ENCODE assay signal across 3 cellular contexts in the genomic region with DNA sequence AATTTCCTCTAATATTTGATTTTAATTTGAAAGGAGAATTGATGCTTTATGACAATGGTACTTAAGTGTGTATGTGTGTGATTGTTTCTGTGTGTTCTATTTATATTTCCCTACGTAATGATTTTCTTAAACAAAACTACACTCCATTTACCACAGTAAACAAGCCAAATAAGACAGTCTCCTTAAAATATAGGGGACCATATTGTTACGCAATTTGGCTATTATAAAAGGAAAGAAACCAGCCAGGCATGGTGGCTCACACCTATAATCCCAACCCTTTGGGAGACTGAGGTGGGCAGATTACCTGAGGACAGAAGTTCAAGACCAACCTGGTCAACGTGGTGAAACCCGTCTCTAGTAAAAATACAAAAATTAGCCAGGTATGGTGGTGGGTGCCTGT.
A peak's percentile ranks its signal among the peaks of the same experiment; 100 is the strongest.
TF ChIP-seq lines count a peak whose summit lies in the region.

No MANE protein-coding gene starts in this region.

TF ChIP-seq in HepG2, 621 proteins besides CTCF, POLR2A, EP300 and RAD21:
- TF ChIP-seq CEBPB (IDR thresholded peaks at IDR 0.05; ENCODE audit: borderline replicate concordance, low read depth, low read length) (peak; percentile 39), RFX1 (IDR thresholded peaks at IDR 0.05) (no peak)

TF ChIP-seq in IMR-90, 13 proteins besides CTCF, POLR2A, EP300 and RAD21:
- TF ChIP-seq FOS (IDR thresholded peaks at IDR 0.05; ENCODE audit: low read depth, low read length) (no peak), CEBPB (IDR thresholded peaks at IDR 0.05; ENCODE audit: low read depth, low read length) (peak; percentile 62; the same call in 1 of the 2 replicates), SMC3 (IDR thresholded peaks at IDR 0.05; ENCODE audit: low read depth, low read length) (no peak), MXI1 (IDR thresholded peaks at IDR 0.05; ENCODE audit: borderline replicate concordance, low read depth, low read length) (no peak)

TF ChIP-seq in H1, 55 proteins besides CTCF, POLR2A, EP300 and RAD21:
- no peak for TF ChIP-seq HDAC2 (IDR thresholded peaks at IDR 0.05; ENCODE audit: borderline replicate concordance in 1 of 2, low read depth in 2 of 2, low read length in 2 of 2)
- peak; percentile 68; the same call in 1 of the 2 replicates for TF ChIP-seq CEBPB (IDR thresholded peaks at IDR 0.05; ENCODE audit: low read depth, low read length)
